ENCODE assay signal across 8 cellular contexts in the genomic region with DNA sequence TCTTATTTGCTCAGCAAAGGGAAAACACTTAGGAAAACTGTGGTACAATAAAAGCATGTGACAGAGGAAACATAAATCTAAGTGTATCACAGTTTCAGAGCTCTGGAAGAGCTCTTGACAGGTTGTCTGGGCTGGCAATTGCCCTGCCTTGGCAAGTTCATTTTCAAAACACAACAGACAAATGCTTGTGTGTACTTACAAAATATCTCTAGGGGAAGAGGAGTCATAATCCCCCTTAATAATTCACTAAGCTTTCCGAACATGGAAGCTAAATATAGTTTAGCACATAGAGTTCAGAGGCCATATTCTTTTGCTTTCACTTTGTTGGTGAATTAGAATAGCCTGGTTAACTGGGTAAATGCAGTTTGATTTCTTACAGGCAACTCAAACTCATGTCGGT.
DNase-seq lines count a peak whose midpoint lies in the region; ATAC-seq, FAIRE-seq and TF ChIP-seq lines count a peak whose summit lies in the region.

No MANE protein-coding gene starts in this region.

- intact Hi-C loops in HepG2 (cut with micrococcal nuclease; ENCODE audit: unreplicated experiment), result no loop called here

- no peak for TF ChIP-seq CTCF in liver (IDR thresholded peaks at IDR 0.05; ENCODE audit: low read depth, low read length, missing input control)
- no peak for TF ChIP-seq CTCF in HepG2 (CRISPR knock-in tag; IDR thresholded peaks at IDR 0.05)
- no peak for TF ChIP-seq CTCF in OCI-LY3 (IDR thresholded peaks at IDR 0.05; ENCODE audit: low read depth, low read length)

- in situ Hi-C loops in HepG2 (cut with HindIII; ENCODE audit: extremely low pct_ligation_motif_present, low pct_unique_long_range_greater_than_20kb), result no loop called here

- H3K4me2 ChIP-seq in HepG2 (ENCODE audit: low read depth, low read length) (no peak overlapping the region), OCI-LY3 (ENCODE audit: low read length) (peak overlapping the region; percentile 24; the same call in 1 of the 2 replicates)

- no peaks in the 10 kb centered on the region for H4K20me1 ChIP-seq in HepG2 (ENCODE audit: insufficient read depth, low read length)
- H4K20me1 ChIP-seq in OCI-LY3 (ENCODE audit: insufficient read depth, low read length), result no peaks in the 10 kb centered on the region

- FAIRE-seq in HepG2 (lab: Jason Lieb, UNC), result no peak

- H3K36me3 Mint-ChIP-seq in immature natural killer cell, result no peaks in the 10 kb centered on the region

- H3K9me3 ChIP-seq in liver (ENCODE audit: control insufficient read depth in 4 of 4, low read length in 3 of 4) (no peaks in the 10 kb centered on the region), HepG2 (ENCODE audit: low read length) (no peaks in the 10 kb centered on the region), OCI-LY3 (ENCODE audit: insufficient read depth, low read length) (no peaks in the 10 kb centered on the region)

- H3K36me3 ChIP-seq in liver (ENCODE audit: control insufficient read depth in 4 of 4, insufficient read depth in 3 of 4, low read depth in 1 of 4, low read length in 3 of 4) (no peaks in the 10 kb centered on the region), HepG2 (replicated peaks in 1 of 2; ENCODE audit: control insufficient read depth in 1 of 2, insufficient read depth in 2 of 2, low read length in 2 of 2) (peaks cover 0 to 4% of the 10 kb centered on the region in 2 experiments; a peak in 2 of 5 replicates), OCI-LY3 (replicated peaks; ENCODE audit: low read depth, low read length) (no peaks in the 10 kb centered on the region)

- peak overlapping the region in 2 of 3 donors; percentile 35 to 37 for H3K4me3 ChIP-seq in liver (ENCODE audit: low read depth in 1 of 3, low read length in 3 of 3)
- no peak overlapping the region for H3K4me3 ChIP-seq in HepG2 (replicated peaks in 1 of 3; ENCODE audit: insufficient read depth in 1 of 3, low read depth in 2 of 3, low read length in 3 of 3)
- H3K4me3 ChIP-seq in OCI-LY3 (ENCODE audit: low read length), result no peak overlapping the region

- H3K27me3 ChIP-seq in liver (ENCODE audit: control insufficient read depth in 4 of 4, insufficient read depth in 4 of 4, low read length in 3 of 4) (no peaks in the 10 kb centered on the region), HepG2 (ENCODE audit: control insufficient read depth in 1 of 2, insufficient read depth in 2 of 2, low read length in 2 of 2) (no peaks in the 10 kb centered on the region), OCI-LY3 (ENCODE audit: low read depth, low read length) (no peaks in the 10 kb centered on the region)

- H3K4me3 Mint-ChIP-seq in immature natural killer cell, result peak overlapping the region; percentile 16 to 59 (median 48)

- H3K27ac ChIP-seq in liver (ENCODE audit: low read depth in 1 of 2, low read length in 2 of 2) (peak overlapping the region; percentile 44 to 47), HepG2 (ENCODE audit: extremely low read length, insufficient read depth, low read length) (no peak overlapping the region), OCI-LY3 (ENCODE audit: low read length) (no peak overlapping the region)

- H3K9me3 Mint-ChIP-seq in immature natural killer cell, result no peaks in the 10 kb centered on the region

- H3K4me1 Mint-ChIP-seq in immature natural killer cell, result peaks cover 7 to 12% of the 10 kb centered on the region in 2 donors

- TF ChIP-seq POLR2A in HepG2 (IDR thresholded peaks at IDR 0.05; ENCODE audit: insufficient read depth in 1 of 2, low read depth in 2 of 2, low read length in 2 of 2), result no peak

- peak overlapping the region in 1 of 2 donors; percentile 84 for H3K9ac ChIP-seq in liver (ENCODE audit: low read depth in 1 of 2, low read length in 2 of 2)
- no peak overlapping the region for H3K9ac ChIP-seq in HepG2 (ENCODE audit: insufficient read depth, low read depth, low read length)
- no peak overlapping the region for H3K9ac ChIP-seq in OCI-LY3 (ENCODE audit: low read length)

- H3K27ac Mint-ChIP-seq in immature natural killer cell, result no peak overlapping the region

- no peak overlapping the region for H2AFZ ChIP-seq in HepG2 (ENCODE audit: low read length)
- 0 out of 2 replicates have a peak overlapping the region, but pooled peaks have one; percentile 29 for H2AFZ ChIP-seq in OCI-LY3 (ENCODE audit: low read depth, low read length)

- TF ChIP-seq RAD21 in liver (IDR thresholded peaks at IDR 0.05), result peak in 1 of 2 donors; percentile 8
- no peak for TF ChIP-seq RAD21 in HepG2 (CRISPR knock-in tag; IDR thresholded peaks at IDR 0.05)

- DNase-seq in HepG2 (ENCODE audit: low spot score) (no peak), immature natural killer cell (no peak), NCI-H345 (lab: John Stamatoyannopoulos, UW) (no peak), globus pallidus (ENCODE audit: low spot score) (no peak)

- H3K27me3 Mint-ChIP-seq in immature natural killer cell (ENCODE audit: low read depth in 3 of 3), result no peaks in the 10 kb centered on the region

- H3K4me1 ChIP-seq in liver (ENCODE audit: control insufficient read depth in 4 of 4, insufficient read depth in 4 of 4, low read length in 3 of 4) (peaks cover 2 to 17% (median 15%) of the 10 kb centered on the region in 4 donors), HepG2 (ENCODE audit: insufficient read depth, low read length) (no peaks in the 10 kb centered on the region), OCI-LY3 (ENCODE audit: low read length) (no peaks in the 10 kb centered on the region)

- no peak for TF ChIP-seq EP300 in HepG2 (IDR thresholded peaks at IDR 0.05; ENCODE audit: low read depth in 2 of 2, low read length in 2 of 2)
- TF ChIP-seq EP300 in HepG2 (CRISPR knock-in tag; IDR thresholded peaks at IDR 0.05; ENCODE audit: borderline replicate concordance), result no peak

- BruUV-seq in HepG2 (replicated peaks; lab: Mats Ljungman, UMichigan), result no TSS peak

- CTCF ChIA-PET in HepG2 (lab: Yijun Ruan, JAX; ENCODE audit: low intra/inter-chr PET ratio, low total read pairs), result no interaction called here

- WGBS in liver, result 20% methylated on average over 2 of the region's 2 CpGs
- WGBS in HepG2 (ENCODE audit: low lambda C conversion rate), result 86% methylated on average over 2 of the region's 2 CpGs

- POLR2A ChIA-PET in HepG2 (lab: Yijun Ruan, JAX), result no interaction called here

- no peak for ATAC-seq in HepG2
- ATAC-seq in GM19035 (IDR thresholded peaks at IDR 0.05; ENCODE audit: unreplicated experiment), result no peak
- no peak for ATAC-seq in HG03469 (IDR thresholded peaks at IDR 0.05; ENCODE audit: unreplicated experiment)

- H3K79me2 ChIP-seq in HepG2 (ENCODE audit: insufficient read depth, low read length) (no peaks in the 10 kb centered on the region), OCI-LY3 (ENCODE audit: low read length) (no peaks in the 10 kb centered on the region)

TF ChIP-seq in liver, 16 proteins besides CTCF, POLR2A, EP300 and RAD21:
- no peak for TF ChIP-seq RXRA (IDR thresholded peaks at IDR 0.05)
- peak; percentile 69 for TF ChIP-seq YY1 (IDR thresholded peaks at IDR 0.05)
- TF ChIP-seq HNF4A (conservative IDR thresholded peaks at IDR 0.05), result peak in 1 of 2 donors; percentile 11

TF ChIP-seq in HepG2, 621 proteins besides CTCF, POLR2A, EP300 and RAD21:
- TF ChIP-seq KDM6A (CRISPR knock-in tag; IDR thresholded peaks at IDR 0.05; ENCODE audit: low read depth) (no peak), ZBTB20 (CRISPR knock-in tag; IDR thresholded peaks at IDR 0.05; ENCODE audit: borderline replicate concordance, low read depth) (no peak), ZNF343 (CRISPR knock-in tag; IDR thresholded peaks at IDR 0.05) (no peak), RBAK (CRISPR knock-in tag; IDR thresholded peaks at IDR 0.05) (no peak), ZNF589 (CRISPR knock-in tag; conservative IDR thresholded peaks at IDR 0.05) (no peak), MED13 (CRISPR knock-in tag; IDR thresholded peaks at IDR 0.05) (no peak), SP4 (CRISPR knock-in tag; IDR thresholded peaks at IDR 0.05) (no peak), BORCS8-MEF2B (CRISPR knock-in tag; IDR thresholded peaks at IDR 0.05) (no peak), ZNF263 (CRISPR knock-in tag; IDR thresholded peaks at IDR 0.05) (no peak)
- TF ChIP-seq, protein P1, sequence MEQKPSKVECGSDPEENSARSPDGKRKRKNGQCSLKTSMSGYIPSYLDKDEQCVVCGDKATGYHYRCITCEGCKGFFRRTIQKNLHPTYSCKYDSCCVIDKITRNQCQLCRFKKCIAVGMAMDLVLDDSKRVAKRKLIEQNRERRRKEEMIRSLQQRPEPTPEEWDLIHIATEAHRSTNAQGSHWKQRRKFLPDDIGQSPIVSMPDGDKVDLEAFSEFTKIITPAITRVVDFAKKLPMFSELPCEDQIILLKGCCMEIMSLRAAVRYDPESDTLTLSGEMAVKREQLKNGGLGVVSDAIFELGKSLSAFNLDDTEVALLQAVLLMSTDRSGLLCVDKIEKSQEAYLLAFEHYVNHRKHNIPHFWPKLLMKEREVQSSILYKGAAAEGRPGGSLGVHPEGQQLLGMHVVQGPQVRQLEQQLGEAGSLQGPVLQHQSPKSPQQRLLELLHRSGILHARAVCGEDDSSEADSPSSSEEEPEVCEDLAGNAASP (CRISPR knock-in tag; IDR thresholded peaks at IDR 0.05; ENCODE audit: borderline replicate concordance), result no peak

Comparison
In these comparisons a context has a peak if more than half of its experiments do, and no peak if none do; other contexts are left out.
1. H3K27ac ChIP-seq: peak in liver (2 of 2); none in HepG2 (single experiment) and OCI-LY3 (single experiment).
2. H3K4me3 ChIP-seq: peak in liver (2 of 3); none in HepG2 (0 of 3) and OCI-LY3 (single experiment).